Comparison of ENCODE assay signal across 23 cellular contexts in the genomic region with DNA sequence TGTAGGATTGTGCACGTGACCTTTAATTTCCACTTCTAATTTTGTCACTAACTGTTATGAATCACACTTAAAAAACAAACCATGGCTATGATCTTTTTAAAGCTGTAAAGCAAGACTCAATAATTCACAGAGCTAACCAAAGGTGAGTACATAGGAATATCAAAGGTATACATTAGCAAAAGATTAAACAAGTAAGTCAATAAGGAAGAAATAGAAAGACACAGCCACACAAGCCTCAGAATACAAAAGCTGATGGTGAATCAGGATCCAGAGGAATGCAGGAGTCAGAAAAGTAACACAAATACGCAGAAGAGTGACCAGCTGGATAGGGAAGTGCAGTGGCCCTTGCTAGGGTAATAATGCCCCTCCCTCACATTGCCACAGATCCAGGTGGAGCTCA.
A peak's percentile ranks its signal among the peaks of the same experiment; 100 is the strongest.
DNase-seq lines count a peak whose midpoint lies in the region; ATAC-seq, FAIRE-seq and TF ChIP-seq lines count a peak whose summit lies in the region.
"Had no signal": no experiment of that assay in that cellular context is flagged by ENCODE, and none has a peak within 500 bp of the region (broad histone marks: within the 10 kb centered on the region; RNA-seq: fewer than 3 reads in every experiment).

No MANE protein-coding gene starts in this region.

- DNase-seq in A549 (ENCODE audit: low read depth in 1 of 2, low spot score in 1 of 2) = no peak
- DNase-seq in colonic mucosa = peak; percentile 17
- no peak for DNase-seq in pancreas
- no peak for DNase-seq in activated naive CD4-positive, alpha-beta T cell treated with Interleukin-2 at 50 U/mL for 16 hours
- no peak for DNase-seq in activated CD4-positive, alpha-beta T cell treated with anti-CD3 and anti-CD28 coated beads, Interleukin-2, amount 10 ng/mL, durations not matched to agents 24 days and 14 days
- DNase-seq: ACHN; AML-193; BE2C; CD4-positive, alpha-beta T cell; CD8-positive, alpha-beta memory T cell; DMS153; DND-41; H9 had no signal

- H3K4me3 ChIP-seq in A549 = no peak overlapping the region
- no peak overlapping the region for H3K4me3 ChIP-seq in colonic mucosa
- no peak overlapping the region for H3K4me3 ChIP-seq in pancreas
- H3K4me3 ChIP-seq: BLaER1 treated with 17β-estradiol and CSF1 and Interleukin-3, amounts not matched to agents 10 nM and 100 nM; GM23338 had no signal

- no peak for TF ChIP-seq RAD21 in A549 (conservative IDR thresholded peaks at IDR 0.05 in 1 of 2, IDR thresholded peaks at IDR 0.05 in 1 of 2)

- H3K36me3 ChIP-seq in colonic mucosa (no peaks in the 10 kb centered on the region), pancreas (no peaks in the 10 kb centered on the region)
- H3K36me3 ChIP-seq: BE2C; BLaER1 treated with 17β-estradiol and CSF1 and Interleukin-3, amounts not matched to agents 10 nM and 100 nM had no signal

- H3K4me1 ChIP-seq in A549 (no peaks in the 10 kb centered on the region), colonic mucosa (no peaks in the 10 kb centered on the region), pancreas (no peaks in the 10 kb centered on the region)
- H3K4me1 ChIP-seq: BE2C; BLaER1 treated with 17β-estradiol and CSF1 and Interleukin-3, amounts not matched to agents 10 nM and 100 nM had no signal

- H3K27ac Mint-ChIP-seq in activated CD4-positive, alpha-beta T cell treated with anti-CD3 and anti-CD28 coated beads, Interleukin-2, amount 10 ng/mL, durations not matched to agents 24 days and 14 days = no peak overlapping the region
- H3K27ac Mint-ChIP-seq: CD14-positive monocyte; CD4-positive, alpha-beta T cell; CD8-positive, alpha-beta memory T cell; GM23338; H9 had no signal

- no peaks in the 10 kb centered on the region for H3K36me3 Mint-ChIP-seq in activated CD4-positive, alpha-beta T cell treated with anti-CD3 and anti-CD28 coated beads, Interleukin-2, amount 10 ng/mL, durations not matched to agents 24 days and 14 days (ENCODE audit: low read depth)
- H3K36me3 Mint-ChIP-seq: CD14-positive monocyte had no signal

- no peak overlapping the region for H3K27ac ChIP-seq in A549
- H3K27ac ChIP-seq in colonic mucosa = peak overlapping the region; percentile 19
- no peak overlapping the region for H3K27ac ChIP-seq in pancreas
- H3K27ac ChIP-seq: 22Rv1; BLaER1 treated with 17β-estradiol and CSF1 and Interleukin-3, amounts not matched to agents 10 nM and 100 nM had no signal

- no peak overlapping the region for H3K4me2 ChIP-seq in A549
- H3K4me2 ChIP-seq: BLaER1 treated with 17β-estradiol and CSF1 and Interleukin-3, amounts not matched to agents 10 nM and 100 nM; GM23338 had no signal

- no peak for TF ChIP-seq CTCF in A549 (IDR thresholded peaks at IDR 0.05)
- TF ChIP-seq CTCF in colonic mucosa (IDR thresholded peaks at IDR 0.05) = no peak
- TF ChIP-seq CTCF in pancreas (IDR thresholded peaks at IDR 0.05) = no peak

- H3K9me3 Mint-ChIP-seq in activated CD4-positive, alpha-beta T cell treated with anti-CD3 and anti-CD28 coated beads, Interleukin-2, amount 10 ng/mL, durations not matched to agents 24 days and 14 days = peaks cover 4% of the 10 kb centered on the region
- H3K9me3 Mint-ChIP-seq: CD4-positive, alpha-beta T cell had no signal

- H3K9me3 ChIP-seq in A549 (no peaks in the 10 kb centered on the region), colonic mucosa (no peaks in the 10 kb centered on the region), pancreas (no peaks in the 10 kb centered on the region)
- H3K9me3 ChIP-seq: BE2C had no signal

- no peak for TF ChIP-seq EP300 in A549 (IDR thresholded peaks at IDR 0.05)

- CTCF ChIA-PET in A549 (lab: Yijun Ruan, JAX) = no interaction called here

- H3K4me1 Mint-ChIP-seq in activated CD4-positive, alpha-beta T cell treated with anti-CD3 and anti-CD28 coated beads, Interleukin-2, amount 10 ng/mL, durations not matched to agents 24 days and 14 days = no peaks in the 10 kb centered on the region
- H3K4me1 Mint-ChIP-seq: CD14-positive monocyte; CD8-positive, alpha-beta memory T cell; GM23338; H9 had no signal

- POLR2A ChIA-PET in A549 (lab: Yijun Ruan, JAX) = no interaction called here

- H3K27me3 Mint-ChIP-seq in activated CD4-positive, alpha-beta T cell treated with anti-CD3 and anti-CD28 coated beads, Interleukin-2, amount 10 ng/mL, durations not matched to agents 24 days and 14 days = no peaks in the 10 kb centered on the region
- H3K27me3 Mint-ChIP-seq: CD4-positive, alpha-beta T cell; CD8-positive, alpha-beta memory T cell had no signal

- 5% methylated on average over 2 of the region's 2 CpGs for WGBS in A549 (ENCODE audit: missing lambda C conversion rate)
- WGBS in pancreas, 2 donors = 38 to 52% methylated on average over 2 of the region's 2 CpGs

- no peaks in the 10 kb centered on the region for H3K27me3 ChIP-seq in colonic mucosa
- no peaks in the 10 kb centered on the region for H3K27me3 ChIP-seq in pancreas
- H3K27me3 ChIP-seq: BE2C had no signal

- intact Hi-C loops in colonic mucosa (cut with DNase I) (no loop called here), pancreas (cut with DNase I) (no loop called here)
- intact Hi-C loops in activated CD4-positive, alpha-beta T cell treated with anti-CD3 and anti-CD28 coated beads, Interleukin-2, amount 10 ng/mL, durations not matched to agents 24 days and 14 days (cut with micrococcal nuclease) = no loop called here

- ATAC-seq in A549 (no peak), pancreas (no peak), HG03571 (IDR thresholded peaks at IDR 0.05; ENCODE audit: unreplicated experiment) (no peak)
- ATAC-seq: GM23338, HCT116 had no signal

- TF ChIP-seq POLR2A in A549 (IDR thresholded peaks at IDR 0.05; ENCODE audit: low read length) = no peak

- FAIRE-seq in A549 (lab: Jason Lieb, UNC) = peak; percentile 51
- FAIRE-seq in pancreas (lab: Jason Lieb, UNC) = peak; percentile 43
- FAIRE-seq: A204.1, G401.6, GM12892, GM19239 had no signal

- no peak overlapping the region for H3K9ac ChIP-seq in colonic mucosa (ENCODE audit: low read depth in 2 of 2, low read length in 2 of 2)
- H3K9ac ChIP-seq: BLaER1 treated with 17β-estradiol and CSF1 and Interleukin-3, amounts not matched to agents 10 nM and 100 nM had no signal

- no peak overlapping the region for H3K4me3 Mint-ChIP-seq in activated CD4-positive, alpha-beta T cell treated with anti-CD3 and anti-CD28 coated beads, Interleukin-2, amount 10 ng/mL, durations not matched to agents 24 days and 14 days
- H3K4me3 Mint-ChIP-seq: CD14-positive monocyte; CD4-positive, alpha-beta T cell; CD8-positive, alpha-beta memory T cell; GM23338; H9 had no signal

TF ChIP-seq in A549, 52 proteins besides CTCF, POLR2A, EP300 and RAD21:
- TF ChIP-seq, protein P1, sequence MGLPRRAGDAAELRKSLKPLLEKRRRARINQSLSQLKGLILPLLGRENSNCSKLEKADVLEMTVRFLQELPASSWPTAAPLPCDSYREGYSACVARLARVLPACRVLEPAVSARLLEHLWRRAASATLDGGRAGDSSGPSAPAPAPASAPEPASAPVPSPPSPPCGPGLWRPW (IDR thresholded peaks at IDR 0.05) = no peak
- no peak for TF ChIP-seq CBX8 (IDR thresholded peaks at IDR 0.05)
- no peak for TF ChIP-seq NPAS2 (CRISPR knock-in tag; IDR thresholded peaks at IDR 0.05; ENCODE audit: borderline replicate concordance)
- TF ChIP-seq BHLHE40 (IDR thresholded peaks at IDR 0.05; ENCODE audit: low read depth, low read length) = no peak
- TF ChIP-seq HOXB13 (CRISPR knock-in tag; IDR thresholded peaks at IDR 0.05; ENCODE audit: low read depth) = no peak
- TF ChIP-seq KDM5A (IDR thresholded peaks at IDR 0.05) = no peak
- TF ChIP-seq FOSB (CRISPR knock-in tag; IDR thresholded peaks at IDR 0.05) = no peak
- TF ChIP-seq RFX5 (IDR thresholded peaks at IDR 0.05) = no peak
- TF ChIP-seq, protein P2, sequence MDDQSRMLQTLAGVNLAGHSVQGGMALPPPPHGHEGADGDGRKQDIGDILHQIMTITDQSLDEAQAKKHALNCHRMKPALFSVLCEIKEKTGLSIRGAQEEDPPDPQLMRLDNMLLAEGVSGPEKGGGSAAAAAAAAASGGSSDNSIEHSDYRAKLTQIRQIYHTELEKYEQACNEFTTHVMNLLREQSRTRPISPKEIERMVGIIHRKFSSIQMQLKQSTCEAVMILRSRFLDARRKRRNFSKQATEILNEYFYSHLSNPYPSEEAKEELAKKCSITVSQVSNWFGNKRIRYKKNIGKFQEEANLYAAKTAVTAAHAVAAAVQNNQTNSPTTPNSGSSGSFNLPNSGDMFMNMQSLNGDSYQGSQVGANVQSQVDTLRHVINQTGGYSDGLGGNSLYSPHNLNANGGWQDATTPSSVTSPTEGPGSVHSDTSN (IDR thresholded peaks at IDR 0.05) = no peak
- TF ChIP-seq PHF8 (IDR thresholded peaks at IDR 0.05; ENCODE audit: borderline replicate concordance, low read depth) = no peak
- TF ChIP-seq MYC (IDR thresholded peaks at IDR 0.05; ENCODE audit: borderline replicate concordance, low read length) = no peak
